In genomic region chr3:105366302-105367062, GRCh38 we compare ENCODE assay signal across 1 cellular context.
TF ChIP-seq lines count a peak whose summit lies in the region.

TSS of gene ALCAM (plus strand) at chr3:105366909.

TF ChIP-seq in HepG2, 621 proteins besides CTCF, POLR2A, EP300 and RAD21 (continued from another document):
- TF ChIP-seq ETS1 (CRISPR knock-in tag; IDR thresholded peaks at IDR 0.05) = peak; percentile 84; the same call in 1 of the 2 replicates
- TF ChIP-seq GATAD1 (CRISPR knock-in tag; IDR thresholded peaks at IDR 0.05) = peak; percentile 67
- peak; percentile 89 for TF ChIP-seq ZSCAN31 (CRISPR knock-in tag; IDR thresholded peaks at IDR 0.05; ENCODE audit: low read depth)
- TF ChIP-seq ZNF468 (CRISPR knock-in tag; IDR thresholded peaks at IDR 0.05) = no peak
- no peak for TF ChIP-seq MTF1 (CRISPR knock-in tag; IDR thresholded peaks at IDR 0.05)
- peak; percentile 71; the same call in 1 of the 2 replicates for TF ChIP-seq MEF2D (CRISPR knock-in tag; IDR thresholded peaks at IDR 0.05)
- no peak for TF ChIP-seq RCOR2 (CRISPR knock-in tag; IDR thresholded peaks at IDR 0.05)
- peak; percentile 58; the same call in 1 of the 2 replicates for TF ChIP-seq THYN1 (CRISPR knock-in tag; IDR thresholded peaks at IDR 0.05; ENCODE audit: borderline replicate concordance, low read depth)
- TF ChIP-seq ZNF574 (CRISPR knock-in tag; IDR thresholded peaks at IDR 0.05) = peak; percentile 79; the same call in 1 of the 2 replicates
- no peak; the same call in 1 of the 2 replicates for TF ChIP-seq ZKSCAN5 (CRISPR knock-in tag; IDR thresholded peaks at IDR 0.05)
- TF ChIP-seq NFIB (CRISPR knock-in tag; IDR thresholded peaks at IDR 0.05; ENCODE audit: borderline replicate concordance) = no peak
- no peak for TF ChIP-seq CCAR2 (optimal IDR thresholded peaks at IDR 0.05; ENCODE audit: low read depth, low read length)
- no peak for TF ChIP-seq SIN3B (IDR thresholded peaks at IDR 0.05; ENCODE audit: low read length)
- TF ChIP-seq ZBTB49 (CRISPR knock-in tag; IDR thresholded peaks at IDR 0.05; ENCODE audit: borderline replicate concordance) = no peak
- no peak for TF ChIP-seq ZNF512 (CRISPR knock-in tag; IDR thresholded peaks at IDR 0.05)
- peak; percentile 96 for TF ChIP-seq PRDM15 (CRISPR knock-in tag; IDR thresholded peaks at IDR 0.05)
- TF ChIP-seq AHDC1 (CRISPR knock-in tag; IDR thresholded peaks at IDR 0.05; ENCODE audit: borderline replicate concordance) = peak; percentile 33; the same call in 1 of the 2 replicates
- no peak for TF ChIP-seq ZSCAN12 (CRISPR knock-in tag; IDR thresholded peaks at IDR 0.05)
- TF ChIP-seq ZBTB20 (CRISPR knock-in tag; IDR thresholded peaks at IDR 0.05; ENCODE audit: borderline replicate concordance, low read depth) = 0 out of 2 replicates have a peak, but pooled peaks have one; percentile 27
- TF ChIP-seq ZNF615 (CRISPR knock-in tag; IDR thresholded peaks at IDR 0.05; ENCODE audit: borderline replicate concordance) = no peak
